1 cellular context compared by ENCODE assay signal in genomic region chr2:199850718-199851498, GRCh38.
TF ChIP-seq lines count a peak whose summit lies in the region.

Gene FTCDNL1 (minus strand): TSS chr2:199851192. CDS start chr2:199848962, 2,230 bp downstream.

TF ChIP-seq in HepG2, 621 proteins besides CTCF, POLR2A, EP300 and RAD21 (continued from another document and continues in another):
- peak; percentile 92 for TF ChIP-seq YEATS4 (CRISPR knock-in tag; IDR thresholded peaks at IDR 0.05; ENCODE audit: borderline replicate concordance)
- no peak for TF ChIP-seq ZFP36L1 (CRISPR knock-in tag; IDR thresholded peaks at IDR 0.05)
- no peak for TF ChIP-seq ZNF740 (CRISPR knock-in tag; IDR thresholded peaks at IDR 0.05)
- TF ChIP-seq, protein P1, sequence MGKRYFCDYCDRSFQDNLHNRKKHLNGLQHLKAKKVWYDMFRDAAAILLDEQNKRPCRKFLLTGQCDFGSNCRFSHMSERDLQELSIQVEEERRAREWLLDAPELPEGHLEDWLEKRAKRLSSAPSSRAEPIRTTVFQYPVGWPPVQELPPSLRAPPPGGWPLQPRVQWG (CRISPR knock-in tag; IDR thresholded peaks at IDR 0.05; ENCODE audit: borderline replicate concordance, low read depth) = no peak
- TF ChIP-seq ZNF75D (CRISPR knock-in tag; IDR thresholded peaks at IDR 0.05; ENCODE audit: borderline replicate concordance) = no peak
- peak; percentile 68 for TF ChIP-seq TAF15 (IDR thresholded peaks at IDR 0.05; ENCODE audit: low read depth, low read length, poor library complexity, severe bottlenecking)
- peak; percentile 71; the same call in 1 of the 2 replicates for TF ChIP-seq NR2C2 (CRISPR knock-in tag; IDR thresholded peaks at IDR 0.05; ENCODE audit: borderline replicate concordance)
- TF ChIP-seq ZNF564 (CRISPR knock-in tag; IDR thresholded peaks at IDR 0.05) = peak; percentile 44
- no peak for TF ChIP-seq ZNF557 (CRISPR knock-in tag; IDR thresholded peaks at IDR 0.05)
- TF ChIP-seq WIZ (CRISPR knock-in tag; IDR thresholded peaks at IDR 0.05) = no peak
- TF ChIP-seq XBP1 (CRISPR knock-in tag; IDR thresholded peaks at IDR 0.05) = no peak
- no peak for TF ChIP-seq ZNF335 (CRISPR knock-in tag; IDR thresholded peaks at IDR 0.05)
- TF ChIP-seq, protein P2, sequence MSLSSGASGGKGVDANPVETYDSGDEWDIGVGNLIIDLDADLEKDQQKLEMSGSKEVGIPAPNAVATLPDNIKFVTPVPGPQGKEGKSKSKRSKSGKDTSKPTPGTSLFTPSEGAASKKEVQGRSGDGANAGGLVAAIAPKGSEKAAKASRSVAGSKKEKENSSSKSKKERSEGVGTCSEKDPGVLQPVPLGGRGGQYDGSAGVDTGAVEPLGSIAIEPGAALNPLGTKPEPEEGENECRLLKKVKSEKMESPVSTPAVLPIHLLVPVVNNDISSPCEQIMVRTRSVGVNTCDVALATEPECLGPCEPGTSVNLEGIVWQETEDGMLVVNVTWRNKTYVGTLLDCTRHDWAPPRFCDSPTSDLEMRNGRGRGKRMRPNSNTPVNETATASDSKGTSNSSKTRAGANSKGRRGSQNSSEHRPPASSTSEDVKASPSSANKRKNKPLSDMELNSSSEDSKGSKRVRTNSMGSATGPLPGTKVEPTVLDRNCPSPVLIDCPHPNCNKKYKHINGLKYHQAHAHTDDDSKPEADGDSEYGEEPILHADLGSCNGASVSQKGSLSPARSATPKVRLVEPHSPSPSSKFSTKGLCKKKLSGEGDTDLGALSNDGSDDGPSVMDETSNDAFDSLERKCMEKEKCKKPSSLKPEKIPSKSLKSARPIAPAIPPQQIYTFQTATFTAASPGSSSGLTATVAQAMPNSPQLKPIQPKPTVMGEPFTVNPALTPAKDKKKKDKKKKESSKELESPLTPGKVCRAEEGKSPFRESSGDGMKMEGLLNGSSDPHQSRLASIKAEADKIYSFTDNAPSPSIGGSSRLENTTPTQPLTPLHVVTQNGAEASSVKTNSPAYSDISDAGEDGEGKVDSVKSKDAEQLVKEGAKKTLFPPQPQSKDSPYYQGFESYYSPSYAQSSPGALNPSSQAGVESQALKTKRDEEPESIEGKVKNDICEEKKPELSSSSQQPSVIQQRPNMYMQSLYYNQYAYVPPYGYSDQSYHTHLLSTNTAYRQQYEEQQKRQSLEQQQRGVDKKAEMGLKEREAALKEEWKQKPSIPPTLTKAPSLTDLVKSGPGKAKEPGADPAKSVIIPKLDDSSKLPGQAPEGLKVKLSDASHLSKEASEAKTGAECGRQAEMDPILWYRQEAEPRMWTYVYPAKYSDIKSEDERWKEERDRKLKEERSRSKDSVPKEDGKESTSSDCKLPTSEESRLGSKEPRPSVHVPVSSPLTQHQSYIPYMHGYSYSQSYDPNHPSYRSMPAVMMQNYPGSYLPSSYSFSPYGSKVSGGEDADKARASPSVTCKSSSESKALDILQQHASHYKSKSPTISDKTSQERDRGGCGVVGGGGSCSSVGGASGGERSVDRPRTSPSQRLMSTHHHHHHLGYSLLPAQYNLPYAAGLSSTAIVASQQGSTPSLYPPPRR (CRISPR knock-in tag; IDR thresholded peaks at IDR 0.05; ENCODE audit: borderline replicate concordance) = no peak
- TF ChIP-seq, protein P3, sequence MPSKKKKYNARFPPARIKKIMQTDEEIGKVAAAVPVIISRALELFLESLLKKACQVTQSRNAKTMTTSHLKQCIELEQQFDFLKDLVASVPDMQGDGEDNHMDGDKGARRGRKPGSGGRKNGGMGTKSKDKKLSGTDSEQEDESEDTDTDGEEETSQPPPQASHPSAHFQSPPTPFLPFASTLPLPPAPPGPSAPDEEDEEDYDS (CRISPR knock-in tag; IDR thresholded peaks at IDR 0.05) = peak; percentile 48; the same call in 1 of the 2 replicates
- TF ChIP-seq FOXJ3 (CRISPR knock-in tag; IDR thresholded peaks at IDR 0.05; ENCODE audit: borderline replicate concordance) = no peak
- no peak for TF ChIP-seq ZNF576 (CRISPR knock-in tag; IDR thresholded peaks at IDR 0.05)
- TF ChIP-seq HOMEZ (CRISPR knock-in tag; IDR thresholded peaks at IDR 0.05; ENCODE audit: low read depth) = no peak
- no peak for TF ChIP-seq MLLT10 (CRISPR knock-in tag; IDR thresholded peaks at IDR 0.05)
- 0 out of 2 replicates have a peak, but pooled peaks have one; percentile 28 for TF ChIP-seq ZNF850 (CRISPR knock-in tag; conservative IDR thresholded peaks at IDR 0.05)
- TF ChIP-seq, protein P4, sequence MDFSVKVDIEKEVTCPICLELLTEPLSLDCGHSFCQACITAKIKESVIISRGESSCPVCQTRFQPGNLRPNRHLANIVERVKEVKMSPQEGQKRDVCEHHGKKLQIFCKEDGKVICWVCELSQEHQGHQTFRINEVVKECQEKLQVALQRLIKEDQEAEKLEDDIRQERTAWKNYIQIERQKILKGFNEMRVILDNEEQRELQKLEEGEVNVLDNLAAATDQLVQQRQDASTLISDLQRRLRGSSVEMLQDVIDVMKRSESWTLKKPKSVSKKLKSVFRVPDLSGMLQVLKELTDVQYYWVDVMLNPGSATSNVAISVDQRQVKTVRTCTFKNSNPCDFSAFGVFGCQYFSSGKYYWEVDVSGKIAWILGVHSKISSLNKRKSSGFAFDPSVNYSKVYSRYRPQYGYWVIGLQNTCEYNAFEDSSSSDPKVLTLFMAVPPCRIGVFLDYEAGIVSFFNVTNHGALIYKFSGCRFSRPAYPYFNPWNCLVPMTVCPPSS (IDR thresholded peaks at IDR 0.05) = no peak
- TF ChIP-seq, protein P5, sequence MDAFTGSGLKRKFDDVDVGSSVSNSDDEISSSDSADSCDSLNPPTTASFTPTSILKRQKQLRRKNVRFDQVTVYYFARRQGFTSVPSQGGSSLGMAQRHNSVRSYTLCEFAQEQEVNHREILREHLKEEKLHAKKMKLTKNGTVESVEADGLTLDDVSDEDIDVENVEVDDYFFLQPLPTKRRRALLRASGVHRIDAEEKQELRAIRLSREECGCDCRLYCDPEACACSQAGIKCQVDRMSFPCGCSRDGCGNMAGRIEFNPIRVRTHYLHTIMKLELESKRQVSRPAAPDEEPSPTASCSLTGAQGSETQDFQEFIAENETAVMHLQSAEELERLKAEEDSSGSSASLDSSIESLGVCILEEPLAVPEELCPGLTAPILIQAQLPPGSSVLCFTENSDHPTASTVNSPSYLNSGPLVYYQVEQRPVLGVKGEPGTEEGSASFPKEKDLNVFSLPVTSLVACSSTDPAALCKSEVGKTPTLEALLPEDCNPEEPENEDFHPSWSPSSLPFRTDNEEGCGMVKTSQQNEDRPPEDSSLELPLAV (CRISPR knock-in tag; conservative IDR thresholded peaks at IDR 0.05; ENCODE audit: low read depth) = no peak; the same call in 1 of the 2 replicates
- 0 out of 2 replicates have a peak, but pooled peaks have one; percentile 68 for TF ChIP-seq ZNF839 (CRISPR knock-in tag; IDR thresholded peaks at IDR 0.05; ENCODE audit: borderline replicate concordance)
- no peak for TF ChIP-seq ARNT (IDR thresholded peaks at IDR 0.05)
- peak; percentile 88 for TF ChIP-seq ZBTB7B (CRISPR knock-in tag; IDR thresholded peaks at IDR 0.05)
- TF ChIP-seq ZNF326 (CRISPR knock-in tag; IDR thresholded peaks at IDR 0.05; ENCODE audit: borderline replicate concordance) = no peak
- peak; percentile 81; the same call in 1 of the 2 replicates for TF ChIP-seq MYPOP (CRISPR knock-in tag; IDR thresholded peaks at IDR 0.05)
- peak; percentile 87 for TF ChIP-seq UBTF (CRISPR knock-in tag; IDR thresholded peaks at IDR 0.05)
- no peak for TF ChIP-seq IKZF5 (CRISPR knock-in tag; IDR thresholded peaks at IDR 0.05)
- TF ChIP-seq PLSCR1 (CRISPR knock-in tag; IDR thresholded peaks at IDR 0.05; ENCODE audit: borderline replicate concordance) = no peak
- TF ChIP-seq MED1 (CRISPR knock-in tag; IDR thresholded peaks at IDR 0.05) = peak; percentile 8
- TF ChIP-seq ZNF704 (CRISPR knock-in tag; IDR thresholded peaks at IDR 0.05; ENCODE audit: borderline replicate concordance) = 0 out of 2 replicates have a peak, but pooled peaks have one; percentile 47
- TF ChIP-seq NCOA1 (CRISPR knock-in tag; IDR thresholded peaks at IDR 0.05) = no peak
